ENCODE assay signal across 10 cellular contexts in the genomic region with DNA sequence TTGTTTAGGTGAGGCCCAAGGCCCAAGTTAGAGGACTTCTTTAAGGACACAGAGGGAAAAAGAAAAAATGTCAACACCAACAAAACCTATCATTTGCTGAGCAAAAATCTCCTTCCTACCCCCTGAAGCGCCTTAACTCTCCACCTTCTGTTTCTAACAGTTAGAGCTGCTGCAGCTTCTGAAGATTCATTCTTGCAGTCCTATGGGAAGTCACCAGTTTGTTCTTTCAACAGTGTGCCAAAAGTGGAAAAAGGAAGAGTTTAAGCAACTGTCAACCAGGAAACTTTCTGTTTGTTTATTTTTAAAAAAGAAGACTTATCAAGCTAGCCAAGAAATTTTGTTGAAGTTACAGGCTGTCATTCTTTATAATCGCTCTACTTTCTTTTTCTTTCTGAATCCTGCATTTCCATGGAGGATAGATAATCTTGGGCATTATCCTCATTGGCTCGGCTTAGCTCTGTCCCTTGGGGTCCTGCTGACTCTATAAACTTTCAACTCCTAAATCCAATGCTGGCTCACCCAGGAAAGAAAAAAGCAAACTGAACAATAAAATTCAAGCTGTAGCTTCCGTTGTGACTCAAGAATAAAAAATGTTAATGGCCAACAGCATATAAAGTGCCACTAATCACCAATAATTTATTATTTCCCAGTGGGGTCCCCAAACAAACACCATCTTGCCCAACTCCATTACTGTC.
A peak's percentile ranks its signal among the peaks of the same experiment; 100 is the strongest.
DNase-seq lines count a peak whose midpoint lies in the region; ATAC-seq and TF ChIP-seq lines count a peak whose summit lies in the region.
"Had no signal": no experiment of that assay in that cellular context is flagged by ENCODE, and none has a peak within 500 bp of the region (broad histone marks: within the 10 kb centered on the region; RNA-seq: fewer than 3 reads in every experiment).

No MANE protein-coding gene starts in this region.

- H3K4me1 ChIP-seq in ectodermal cell (ENCODE audit: control insufficient read depth, insufficient read depth, low read length), result peaks cover 20% of the 10 kb centered on the region

- no peak overlapping the region for H3K4me3 ChIP-seq in ectodermal cell (ENCODE audit: insufficient read depth, low read depth, low read length)

- intact Hi-C loops in Right ventricle myocardium superior (cut with DNase I), result no loop called here
- intact Hi-C loops in cardiac septum (cut with DNase I), result no loop called here

- no peaks in the 10 kb centered on the region for H3K27me3 ChIP-seq in ectodermal cell (ENCODE audit: control insufficient read depth, insufficient read depth, low read length, poor library complexity, severe bottlenecking)

- ATAC-seq in Right ventricle myocardium superior (ENCODE audit: poor library complexity) (peak; percentile 71), HG02610 (IDR thresholded peaks at IDR 0.05; ENCODE audit: unreplicated experiment) (no peak)
- no peak for ATAC-seq in activated CD4-positive, CD25-positive, alpha-beta regulatory T cell treated with anti-CD3 and anti-CD28 coated beads, Interleukin-2, amount 50 U/mL, for 24 hours

- H3K36me3 ChIP-seq in ectodermal cell (ENCODE audit: control insufficient read depth, insufficient read depth, low read length), result no peaks in the 10 kb centered on the region

- H3K9me3 ChIP-seq in ectodermal cell (ENCODE audit: control insufficient read depth, low read length), result no peaks in the 10 kb centered on the region

- no peaks in the 10 kb centered on the region for H3K9me3 Mint-ChIP-seq in nephron
- H3K9me3 Mint-ChIP-seq in activated T-cell treated with anti-CD3 and anti-CD28 coated beads, Interleukin-2, amount 50 U/mL, for 24 hours, result no peaks in the 10 kb centered on the region

- WGBS in ectodermal cell, 2 experiments, result 79 to 88% methylated on average over 4 of the region's 4 CpGs

- peaks cover 41% of the 10 kb centered on the region for H3K4me1 Mint-ChIP-seq in nephron
- H3K4me1 Mint-ChIP-seq in activated T-cell treated with anti-CD3 and anti-CD28 coated beads, Interleukin-2, amount 50 U/mL, for 24 hours (ENCODE audit: low read depth), result peaks cover 17% of the 10 kb centered on the region

- no peak for DNase-seq in Right ventricle myocardium superior
- no peak for DNase-seq in cardiac septum (ENCODE audit: low spot score)
- DNase-seq in activated T-cell treated with anti-CD3 and anti-CD28 coated beads, Interleukin-2, amount 50 U/mL, for 24 hours, result no peak
- DNase-seq in H4 (ENCODE audit: low spot score), result no peak
- DNase-seq: ACHN; stimulated activated naive CD4-positive, alpha-beta T cell had no signal

- peak overlapping the region; percentile 70 to 91 (median 78) for H3K27ac Mint-ChIP-seq in nephron
- H3K27ac Mint-ChIP-seq in activated T-cell treated with anti-CD3 and anti-CD28 coated beads, Interleukin-2, amount 50 U/mL, for 24 hours, result no peak overlapping the region

- peak overlapping the region in 2 of 3 experiments; percentile 8 to 11 for H3K4me3 Mint-ChIP-seq in nephron
- no peak overlapping the region for H3K4me3 Mint-ChIP-seq in activated T-cell treated with anti-CD3 and anti-CD28 coated beads, Interleukin-2, amount 50 U/mL, for 24 hours

- H3K27me3 Mint-ChIP-seq in nephron (ENCODE audit: low read depth), result no peaks in the 10 kb centered on the region
- no peaks in the 10 kb centered on the region for H3K27me3 Mint-ChIP-seq in activated T-cell treated with anti-CD3 and anti-CD28 coated beads, Interleukin-2, amount 50 U/mL, for 24 hours

- H3K36me3 Mint-ChIP-seq in nephron (ENCODE audit: low read depth), result no peaks in the 10 kb centered on the region
- no peaks in the 10 kb centered on the region for H3K36me3 Mint-ChIP-seq in activated T-cell treated with anti-CD3 and anti-CD28 coated beads, Interleukin-2, amount 50 U/mL, for 24 hours (ENCODE audit: low read depth)

- H3K27ac ChIP-seq in ectodermal cell (ENCODE audit: insufficient read depth, low read depth, low read length, poor library complexity, severe bottlenecking), result peak overlapping the region; percentile 18

- no peak for TF ChIP-seq CTCF in nephron (IDR thresholded peaks at IDR 0.05; ENCODE audit: unreplicated experiment in 3 of 3)
